Comparison of ENCODE assay signal across 8 cellular contexts in genomic region chr17:82593590-82594087, GRCh38. TPM values are rescaled to one million over a fixed set of nuclear protein-coding genes. Genes with fewer than 3 reads are reported as not detected.
DNase-seq lines count a peak whose midpoint lies in the region; ATAC-seq, FAIRE-seq and TF ChIP-seq lines count a peak whose summit lies in the region.

No MANE protein-coding gene starts in this region.

- H3K36me3 ChIP-seq in CD8-positive, alpha-beta memory T cell (ENCODE audit: insufficient read depth, low read length) = peaks cover 6% of the 10 kb centered on the region
- H3K36me3 ChIP-seq in Peyer's patch (peaks cover 0 to 27% (median 0%) of the 10 kb centered on the region in 3 donors), pancreas (peaks cover 0 to 4% (median 0%) of the 10 kb centered on the region in 3 donors)

- no peak for TF ChIP-seq POLR2A in Peyer's patch (IDR thresholded peaks at IDR 0.05)

- ATAC-seq in pancreas (peak; percentile 17 to 26 (median 18)), HG02852 (IDR thresholded peaks at IDR 0.05; ENCODE audit: unreplicated experiment) (no peak)

- no peaks in the 10 kb centered on the region for H3K27me3 Mint-ChIP-seq in CD8-positive, alpha-beta memory T cell

- no peaks in the 10 kb centered on the region for H3K9me3 Mint-ChIP-seq in CD8-positive, alpha-beta memory T cell

- H3K4me3 ChIP-seq in CD8-positive, alpha-beta memory T cell (ENCODE audit: low read length) = peak overlapping the region; percentile 74
- H3K4me3 ChIP-seq in Peyer's patch (peak overlapping the region; percentile 34 to 59 (median 52)), epithelial cell of esophagus (ENCODE audit: low read length) (peak overlapping the region; percentile 74), pancreas (peak overlapping the region; percentile 41 to 54 (median 46))

- in situ Hi-C loops in GM13976 (cut with MboI; ENCODE audit: low sequenced_read_pairs, unreplicated experiment) = no loop called here

- CTCF ChIA-PET in CD8-positive, alpha-beta memory T cell (lab: Charles Lee) = no interaction called here

- POLR2A ChIA-PET in CD8-positive, alpha-beta memory T cell (lab: Charles Lee) = no interaction called here

- WGBS in pancreas, 2 donors = 45% methylated on average over 29 of the region's 29 CpGs

- DNase-seq in CD8-positive, alpha-beta memory T cell = peak in 2 of 5 donors; percentile 33 to 47
- DNase-seq in Peyer's patch (no peak), epithelial cell of esophagus (ENCODE audit: low read depth) (no peak), pancreas (peak in 1 of 6 donors; percentile 86), GM13976 (ENCODE audit: low spot score) (no peak), occipital lobe (lab: John Stamatoyannopoulos, UW) (no peak), RPMI8226 (no peak)

- H3K27ac ChIP-seq in CD8-positive, alpha-beta memory T cell (ENCODE audit: low read depth, low read length) = peak overlapping the region; percentile 31
- H3K27ac ChIP-seq in Peyer's patch (peak overlapping the region; percentile 75 to 93 (median 88)), pancreas (peak overlapping the region; percentile 72 to 96 (median 81))

- peaks cover 37% of the 10 kb centered on the region for H3K4me1 ChIP-seq in CD8-positive, alpha-beta memory T cell (ENCODE audit: insufficient read depth, low read length)
- H3K4me1 ChIP-seq in Peyer's patch = peaks cover 7 to 33% (median 19%) of the 10 kb centered on the region in 4 donors
- peaks cover 0 to 10% (median 4%) of the 10 kb centered on the region in 3 donors for H3K4me1 ChIP-seq in pancreas

- peak overlapping the region; percentile 57 to 96 (median 82) for H3K27ac Mint-ChIP-seq in CD8-positive, alpha-beta memory T cell

- no peaks in the 10 kb centered on the region for H3K9me3 ChIP-seq in CD8-positive, alpha-beta memory T cell (ENCODE audit: low read length)
- no peaks in the 10 kb centered on the region for H3K9me3 ChIP-seq in Peyer's patch
- H3K9me3 ChIP-seq in pancreas = no peaks in the 10 kb centered on the region

- no peaks in the 10 kb centered on the region for H3K27me3 ChIP-seq in CD8-positive, alpha-beta memory T cell (ENCODE audit: insufficient read depth, low read length, poor library complexity, severe bottlenecking)
- H3K27me3 ChIP-seq in Peyer's patch (no peaks in the 10 kb centered on the region), pancreas (no peaks in the 10 kb centered on the region)

- peaks cover 23 to 40% (median 34%) of the 10 kb centered on the region in 3 donors for H3K4me1 Mint-ChIP-seq in CD8-positive, alpha-beta memory T cell

- peaks cover 0 to 16% (median 0%) of the 10 kb centered on the region in 3 donors for H3K36me3 Mint-ChIP-seq in CD8-positive, alpha-beta memory T cell

- intact Hi-C loops in pancreas (cut with DNase I) = no loop called here

- TF ChIP-seq CTCF in Peyer's patch (IDR thresholded peaks at IDR 0.05) (no peak), epithelial cell of esophagus (IDR thresholded peaks at IDR 0.05; ENCODE audit: insufficient read depth, low read depth, low read length, missing control alignments) (no peak), pancreas (IDR thresholded peaks at IDR 0.05) (no peak), GM13976 (IDR thresholded peaks at IDR 0.05; ENCODE audit: borderline replicate concordance, control extremely low read depth, extremely low read depth, insufficient read depth, missing control alignments) (no peak)

- no peak for FAIRE-seq in pancreas (lab: Jason Lieb, UNC)

- H3K4me3 Mint-ChIP-seq in CD8-positive, alpha-beta memory T cell = peak overlapping the region; percentile 71 to 89 (median 75)

RNA-seq across cellular contexts. Expression of gene WDR45B, which starts 54.6 kb away (rescaled TPM):
- total RNA-seq in CD8-positive, alpha-beta memory T cell = 10 to 100 TPM; 49.1 to 50.1 TPM
- polyA plus RNA-seq in CD8-positive, alpha-beta memory T cell = 41.9 TPM
- 10 to 100 TPM; 68.8 to 90.0 (median 77.2) TPM for total RNA-seq in Peyer's patch
- total RNA-seq in pancreas = 10 to 100 TPM; 28.3 to 55.4 (median 46.1) TPM
- 10 to 100 TPM; 47.3 to 63.2 TPM for polyA plus RNA-seq in pancreas
- 52.4 TPM for total RNA-seq in occipital lobe

Comparison
In these comparisons a context has a peak if more than half of its experiments do, and no peak if none do; other contexts are left out.
1. H3K27ac ChIP-seq: peak in every context shown above with its lines; median percentile 88 in Peyer's patch; 81 in pancreas; 31 in CD8-positive, alpha-beta memory T cell.